In the genomic region with DNA sequence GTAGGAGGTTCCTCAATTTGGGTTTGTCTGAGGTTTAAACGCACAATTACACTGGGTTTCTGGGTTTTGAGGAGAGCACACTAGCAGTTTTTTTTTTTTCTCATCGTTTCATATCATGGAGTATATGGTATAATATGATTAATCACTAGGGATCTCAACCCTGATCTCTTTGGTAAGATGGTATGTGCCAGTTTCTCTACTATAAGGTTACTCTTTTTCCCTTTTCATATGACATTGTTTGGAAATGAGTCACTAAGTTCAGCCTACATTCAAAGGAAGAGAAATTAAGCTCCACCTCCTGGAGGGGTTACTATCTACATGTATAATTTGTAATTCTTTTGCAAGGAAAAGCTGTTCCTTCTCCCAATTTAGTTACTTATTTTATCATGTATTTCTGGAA, we compare ENCODE assay signal across 1 cellular context.
A peak's percentile ranks its signal among the peaks of the same experiment; 100 is the strongest.
TF ChIP-seq lines count a peak whose summit lies in the region.

No MANE protein-coding gene starts in this region.

TF ChIP-seq in SK-N-SH, 30 proteins besides CTCF, POLR2A, EP300 and RAD21:
- TF ChIP-seq, protein P1, sequence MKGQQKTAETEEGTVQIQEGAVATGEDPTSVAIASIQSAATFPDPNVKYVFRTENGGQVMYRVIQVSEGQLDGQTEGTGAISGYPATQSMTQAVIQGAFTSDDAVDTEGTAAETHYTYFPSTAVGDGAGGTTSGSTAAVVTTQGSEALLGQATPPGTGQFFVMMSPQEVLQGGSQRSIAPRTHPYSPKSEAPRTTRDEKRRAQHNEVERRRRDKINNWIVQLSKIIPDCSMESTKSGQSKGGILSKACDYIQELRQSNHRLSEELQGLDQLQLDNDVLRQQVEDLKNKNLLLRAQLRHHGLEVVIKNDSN (IDR thresholded peaks at IDR 0.05; ENCODE audit: borderline replicate concordance, low read depth) = no peak
- TF ChIP-seq NFIC (IDR thresholded peaks at IDR 0.05; ENCODE audit: borderline replicate concordance) = no peak
- TF ChIP-seq, protein P2, sequence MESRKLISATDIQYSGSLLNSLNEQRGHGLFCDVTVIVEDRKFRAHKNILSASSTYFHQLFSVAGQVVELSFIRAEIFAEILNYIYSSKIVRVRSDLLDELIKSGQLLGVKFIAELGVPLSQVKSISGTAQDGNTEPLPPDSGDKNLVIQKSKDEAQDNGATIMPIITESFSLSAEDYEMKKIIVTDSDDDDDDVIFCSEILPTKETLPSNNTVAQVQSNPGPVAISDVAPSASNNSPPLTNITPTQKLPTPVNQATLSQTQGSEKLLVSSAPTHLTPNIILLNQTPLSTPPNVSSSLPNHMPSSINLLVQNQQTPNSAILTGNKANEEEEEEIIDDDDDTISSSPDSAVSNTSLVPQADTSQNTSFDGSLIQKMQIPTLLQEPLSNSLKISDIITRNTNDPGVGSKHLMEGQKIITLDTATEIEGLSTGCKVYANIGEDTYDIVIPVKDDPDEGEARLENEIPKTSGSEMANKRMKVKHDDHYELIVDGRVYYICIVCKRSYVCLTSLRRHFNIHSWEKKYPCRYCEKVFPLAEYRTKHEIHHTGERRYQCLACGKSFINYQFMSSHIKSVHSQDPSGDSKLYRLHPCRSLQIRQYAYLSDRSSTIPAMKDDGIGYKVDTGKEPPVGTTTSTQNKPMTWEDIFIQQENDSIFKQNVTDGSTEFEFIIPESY (IDR thresholded peaks at IDR 0.05; ENCODE audit: borderline replicate concordance, low read depth) = no peak
- TF ChIP-seq, protein P3, sequence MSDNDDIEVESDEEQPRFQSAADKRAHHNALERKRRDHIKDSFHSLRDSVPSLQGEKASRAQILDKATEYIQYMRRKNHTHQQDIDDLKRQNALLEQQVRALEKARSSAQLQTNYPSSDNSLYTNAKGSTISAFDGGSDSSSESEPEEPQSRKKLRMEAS (IDR thresholded peaks at IDR 0.05; ENCODE audit: low read depth) = no peak
- no peak for TF ChIP-seq GATA2 (CRISPR knock-in tag; IDR thresholded peaks at IDR 0.05)
- no peak for TF ChIP-seq EZH2phosphoT487 (IDR thresholded peaks at IDR 0.05; ENCODE audit: borderline replicate concordance, low read depth)
- TF ChIP-seq FOSL2 (IDR thresholded peaks at IDR 0.05; ENCODE audit: borderline replicate concordance, low read depth) = peak; percentile 49; the same call in 1 of the 2 replicates
- no peak for TF ChIP-seq FOXM1 (IDR thresholded peaks at IDR 0.05; ENCODE audit: low read depth)
- TF ChIP-seq NRF1 (IDR thresholded peaks at IDR 0.05; ENCODE audit: low read depth, low read length) = no peak
- TF ChIP-seq, protein P4, sequence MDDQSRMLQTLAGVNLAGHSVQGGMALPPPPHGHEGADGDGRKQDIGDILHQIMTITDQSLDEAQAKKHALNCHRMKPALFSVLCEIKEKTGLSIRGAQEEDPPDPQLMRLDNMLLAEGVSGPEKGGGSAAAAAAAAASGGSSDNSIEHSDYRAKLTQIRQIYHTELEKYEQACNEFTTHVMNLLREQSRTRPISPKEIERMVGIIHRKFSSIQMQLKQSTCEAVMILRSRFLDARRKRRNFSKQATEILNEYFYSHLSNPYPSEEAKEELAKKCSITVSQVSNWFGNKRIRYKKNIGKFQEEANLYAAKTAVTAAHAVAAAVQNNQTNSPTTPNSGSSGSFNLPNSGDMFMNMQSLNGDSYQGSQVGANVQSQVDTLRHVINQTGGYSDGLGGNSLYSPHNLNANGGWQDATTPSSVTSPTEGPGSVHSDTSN (IDR thresholded peaks at IDR 0.05) = peak; percentile 45; the same call in 1 of the 2 replicates
- no peak for TF ChIP-seq SIN3A (IDR thresholded peaks at IDR 0.05; ENCODE audit: borderline replicate concordance, low read depth, low read length)
- peak; percentile 69 for TF ChIP-seq JUND (IDR thresholded peaks at IDR 0.05)
TF ChIP-seq in SK-N-SH: peak in this region for 3.
